In genomic region chr3:95350066-95350465, GRCh38 we compare ENCODE assay signal across 21 cellular contexts.
"Had no signal": no experiment of that assay in that cellular context is flagged by ENCODE, and none has a peak within 500 bp of the region (broad histone marks: within the 10 kb centered on the region; RNA-seq: fewer than 3 reads in every experiment).

No MANE protein-coding gene starts in this region.

- FAIRE-seq: islet of Langerhans, urothelium cell line had no signal

- H3K27ac ChIP-seq: colonic mucosa, foreskin keratinocyte, hepatocyte, ovary, sigmoid colon, spleen, thoracic aorta had no signal

- DNase-seq: activated CD4-positive, alpha-beta T cell treated with anti-CD3 and anti-CD28 coated beads, Interleukin-2, amount 10 ng/mL, durations not matched to agents 7 days and 5 days; activated CD8-positive, alpha-beta T cell treated with anti-CD3 and anti-CD28 coated beads, Interleukin-2, amount 10 ng/mL, durations not matched to agents 7 days and 5 days; activated effector memory CD4-positive, alpha-beta T cell treated with anti-CD3 and anti-CD28 coated beads, Interleukin-2, amount 50 U/mL, for 16 hours; activated naive CD4-positive, alpha-beta T cell treated with anti-CD3 and anti-CD28 coated beads, Interleukin-2, amount 50 U/mL, for 16 hours; activated T-cell treated with anti-CD3 and anti-CD28 coated beads, Interleukin-2, amount 50 U/mL, for 48 hours; aorta; colonic mucosa; foreskin keratinocyte; ovary; sigmoid colon; spleen; stimulated activated CD4-positive, alpha-beta T cell treated with anti-CD3 and anti-CD28 coated beads, Interleukin-4, amount 100 ng/mL, for 4 hours; stimulated activated naive B cell treated with anti-CD40 and anti-IgM and Interleukin-4, amounts not matched to agents 10 μg/mL and 1 μg/mL and 100 μg/mL, for 72 hours; T1000 had no signal

- ATAC-seq: activated CD4-positive, CD25-positive, alpha-beta regulatory T cell treated with anti-CD3 and anti-CD28 coated beads, Interleukin-2, amount 50 U/mL, for 24 hours; activated CD8-positive, alpha-beta T cell treated with anti-CD3 and anti-CD28 coated beads, Interleukin-2, amount 10 ng/mL, durations not matched to agents 7 days and 5 days; foreskin keratinocyte; left lobe of liver; stimulated activated naive B cell treated with anti-CD40 and anti-IgM and Interleukin-4, amounts not matched to agents 10 μg/mL and 1 μg/mL and 100 μg/mL, for 72 hours had no signal

- H3K9me3 Mint-ChIP-seq: activated CD4-positive, alpha-beta T cell treated with anti-CD3 and anti-CD28 coated beads, Interleukin-2, amount 10 ng/mL, durations not matched to agents 7 days and 5 days had no signal

- H3K27me3 ChIP-seq: colonic mucosa, foreskin keratinocyte, hepatocyte, sigmoid colon, spleen had no signal

- H3K4me3 Mint-ChIP-seq: activated CD4-positive, alpha-beta T cell treated with anti-CD3 and anti-CD28 coated beads, Interleukin-2, amount 10 ng/mL, durations not matched to agents 7 days and 5 days; activated CD8-positive, alpha-beta T cell treated with anti-CD3 and anti-CD28 coated beads, Interleukin-2, amount 10 ng/mL, durations not matched to agents 7 days and 5 days; central memory CD8-positive, alpha-beta T cell; stimulated activated naive B cell treated with anti-CD40 and anti-IgM and Interleukin-4, amounts not matched to agents 10 μg/mL and 1 μg/mL and 100 μg/mL, for 72 hours had no signal

- H3K36me3 ChIP-seq: colonic mucosa, ovary, sigmoid colon, spleen, thoracic aorta had no signal

- H3K4me1 ChIP-seq: colonic mucosa, foreskin keratinocyte, spleen had no signal

- H3K27me3 Mint-ChIP-seq: activated CD4-positive, alpha-beta T cell treated with anti-CD3 and anti-CD28 coated beads, Interleukin-2, amount 10 ng/mL, durations not matched to agents 7 days and 5 days; central memory CD8-positive, alpha-beta T cell; stimulated activated naive B cell treated with anti-CD40 and anti-IgM and Interleukin-4, amounts not matched to agents 10 μg/mL and 1 μg/mL and 100 μg/mL, for 72 hours had no signal

- H3K4me1 Mint-ChIP-seq: activated CD4-positive, alpha-beta T cell treated with anti-CD3 and anti-CD28 coated beads, Interleukin-2, amount 10 ng/mL, durations not matched to agents 7 days and 5 days; central memory CD8-positive, alpha-beta T cell; stimulated activated naive B cell treated with anti-CD40 and anti-IgM and Interleukin-4, amounts not matched to agents 10 μg/mL and 1 μg/mL and 100 μg/mL, for 72 hours had no signal

- H3K36me3 Mint-ChIP-seq: stimulated activated naive B cell treated with anti-CD40 and anti-IgM and Interleukin-4, amounts not matched to agents 10 μg/mL and 1 μg/mL and 100 μg/mL, for 72 hours had no signal

- H3K4me3 ChIP-seq: colonic mucosa, hepatocyte, ovary, sigmoid colon, spleen, thoracic aorta had no signal

- H3K27ac Mint-ChIP-seq: activated CD4-positive, alpha-beta T cell treated with anti-CD3 and anti-CD28 coated beads, Interleukin-2, amount 10 ng/mL, durations not matched to agents 7 days and 5 days; activated CD8-positive, alpha-beta T cell treated with anti-CD3 and anti-CD28 coated beads, Interleukin-2, amount 10 ng/mL, durations not matched to agents 7 days and 5 days; stimulated activated naive B cell treated with anti-CD40 and anti-IgM and Interleukin-4, amounts not matched to agents 10 μg/mL and 1 μg/mL and 100 μg/mL, for 72 hours had no signal

- H3K79me2 ChIP-seq: hepatocyte had no signal

- H3K9me3 ChIP-seq: colonic mucosa, ovary, sigmoid colon, spleen, thoracic aorta had no signal

- H3K4me2 ChIP-seq: hepatocyte had no signal

- H2AFZ ChIP-seq: hepatocyte had no signal
